In genomic region chr1:221823149-221823548, GRCh38 we compare ENCODE assay signal across 16 cellular contexts.
DNase-seq lines count a peak whose midpoint lies in the region; ATAC-seq and TF ChIP-seq lines count a peak whose summit lies in the region.
"Had no signal": no experiment of that assay in that cellular context is flagged by ENCODE, and none has a peak within 500 bp of the region (broad histone marks: within the 10 kb centered on the region; RNA-seq: fewer than 3 reads in every experiment).

No MANE protein-coding gene starts in this region.

- H3K4me3 Mint-ChIP-seq in activated B cell treated with CpG ODN at 0.5 μM for 24 hours, result peak overlapping the region; percentile 58
- H3K4me3 Mint-ChIP-seq: CD4-positive, CD25-positive, alpha-beta regulatory T cell; dendritic cell treated with granulocyte-macrophage colony-stimulating factor and Interleukin-4, amounts not matched to agents 40 ng/mL and 50 ng/mL, for 4 days had no signal

- peak; percentile 70 for ATAC-seq in GM18861 (IDR thresholded peaks at IDR 0.05; ENCODE audit: unreplicated experiment)
- ATAC-seq in GM21423 (IDR thresholded peaks at IDR 0.05; ENCODE audit: unreplicated experiment), result peak; percentile 54
- peak; percentile 62 for ATAC-seq in HG03039 (IDR thresholded peaks at IDR 0.05; ENCODE audit: unreplicated experiment)
- peak; percentile 88 for ATAC-seq in activated B cell treated with CpG ODN at 0.5 μM for 24 hours (ENCODE audit: low read depth)
- no peak for ATAC-seq in sciatic nerve
- ATAC-seq: gastrocnemius medialis, left lung had no signal

- peak overlapping the region; percentile 85 for H3K27ac Mint-ChIP-seq in activated B cell treated with CpG ODN at 0.5 μM for 24 hours
- H3K27ac Mint-ChIP-seq: dendritic cell treated with granulocyte-macrophage colony-stimulating factor and Interleukin-4, amounts not matched to agents 40 ng/mL and 50 ng/mL, for 4 days had no signal

- H3K27me3 Mint-ChIP-seq in activated B cell treated with CpG ODN at 0.5 μM for 24 hours, result no peaks in the 10 kb centered on the region

- no peaks in the 10 kb centered on the region for H3K36me3 Mint-ChIP-seq in activated B cell treated with CpG ODN at 0.5 μM for 24 hours (ENCODE audit: low read depth)
- H3K36me3 Mint-ChIP-seq: CD4-positive, CD25-positive, alpha-beta regulatory T cell had no signal

- no peaks in the 10 kb centered on the region for H3K9me3 Mint-ChIP-seq in activated B cell treated with CpG ODN at 0.5 μM for 24 hours
- H3K9me3 Mint-ChIP-seq: dendritic cell treated with granulocyte-macrophage colony-stimulating factor and Interleukin-4, amounts not matched to agents 40 ng/mL and 50 ng/mL, for 4 days had no signal

- DNase-seq in activated B cell treated with CpG ODN at 0.5 μM for 24 hours (no peak), sciatic nerve (ENCODE audit: low spot score) (no peak), LoVo (ENCODE audit: low spot score) (no peak)
- DNase-seq in stimulated activated CD4-positive, alpha-beta T cell treated with anti-CD3 and anti-CD28 coated beads, Interleukin-15, amount 100 ng/mL, for 24 hours, result no peak
- no peak for DNase-seq in activated CD8-positive, alpha-beta memory T cell treated with anti-CD3 and anti-CD28 coated beads, Interleukin-2, amount 50 U/mL, for 48 hours
- DNase-seq: activated CD4-positive, alpha-beta T cell treated with anti-CD3 and anti-CD28 coated beads for 4 hours; CD4-positive, CD25-positive, alpha-beta regulatory T cell; gastrocnemius medialis; left lung; MG63; NCI-H510A treated with DMSO at 0.1 percent for 48 hours; occipital lobe had no signal

- POLR2A ChIA-PET in activated B cell treated with CpG ODN at 0.5 μM for 24 hours (lab: Charles Lee), result interaction anchor here (0.9 to 4.1 kb wide), 9 partner anchors 14 to 82 kb away, joined by 3 to 28 read pairs (median 6); partner anchors contain the start of gene DUSP10

- TF ChIP-seq CTCF in activated B cell treated with CpG ODN at 0.5 μM for 24 hours (IDR thresholded peaks at IDR 0.05), result no peak

- peaks cover 59% of the 10 kb centered on the region for H3K4me1 Mint-ChIP-seq in activated B cell treated with CpG ODN at 0.5 μM for 24 hours

- intact Hi-C loops in activated B cell treated with CpG ODN at 0.5 μM for 24 hours (cut with micrococcal nuclease) (loop anchor here (1.0 kb wide), 6 partner anchors 10 to 81 kb away; partner anchors contain the start of gene DUSP10), sciatic nerve (cut with DNase I) (no loop called here)

- CTCF ChIA-PET in activated B cell treated with CpG ODN at 0.5 μM for 24 hours (lab: Charles Lee), result interaction anchor here (1.0 kb wide), 1 partner anchor 28 kb away, joined by 3 read pairs; no protein-coding TSS in a partner anchor
